ENCODE assay signal across 27 cellular contexts in the genomic region with DNA sequence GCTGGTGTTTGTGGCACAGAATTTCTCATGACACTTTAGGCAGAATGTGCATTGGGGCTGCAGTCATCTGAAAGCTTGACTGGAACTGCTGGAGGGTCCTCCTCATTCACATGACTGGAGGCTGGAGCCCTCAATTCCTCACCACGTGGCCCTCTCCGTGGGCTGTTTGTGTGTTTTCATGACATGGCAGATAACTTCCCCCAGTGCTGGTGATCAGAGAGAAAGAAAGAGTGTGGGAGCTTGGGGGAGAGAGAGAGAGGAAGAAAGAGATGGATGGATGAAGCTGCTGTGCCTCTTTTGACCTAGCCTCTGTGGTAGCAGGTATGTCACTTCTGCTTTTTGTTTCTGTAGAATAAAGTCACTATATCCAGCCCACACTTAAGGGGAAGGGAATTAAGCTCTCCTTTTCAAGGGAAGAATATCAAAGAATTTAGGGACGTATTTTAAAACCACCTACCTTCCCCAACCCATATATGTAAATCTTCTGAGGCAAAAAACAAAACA. TPM values are rescaled to one million over a fixed set of nuclear protein-coding genes. Genes with fewer than 3 reads are reported as not detected.
DNase-seq lines count a peak whose midpoint lies in the region; ATAC-seq, FAIRE-seq and TF ChIP-seq lines count a peak whose summit lies in the region.
"Had no signal": no experiment of that assay in that cellular context is flagged by ENCODE, and none has a peak within 500 bp of the region (broad histone marks: within the 10 kb centered on the region; RNA-seq: fewer than 3 reads in every experiment).

No MANE protein-coding gene starts in this region.

- H3K4me3 Mint-ChIP-seq in astrocyte (ENCODE audit: unreplicated experiment) = peak overlapping the region; percentile 5
- no peak overlapping the region for H3K4me3 Mint-ChIP-seq in naive thymus-derived CD8-positive, alpha-beta T cell
- H3K4me3 Mint-ChIP-seq in natural killer cell treated with Interleukin-12 subunit alpha and Interleukin-12 subunit beta and Interleukin-15 and Interleukin-18, amount 100 ng/mL, for 72 hours = no peak overlapping the region
- H3K4me3 Mint-ChIP-seq: CD4-positive, alpha-beta memory T cell; stimulated activated naive CD8-positive, alpha-beta T cell treated with anti-CD3 and anti-CD28 coated beads, Interleukin-15, Interleukin-2, amounts not matched to agents 100 ng/mL and 50 ng/mL, for 24 hours had no signal

- intact Hi-C loops in left ventricle myocardium inferior (cut with micrococcal nuclease) (no loop called here), left ventricle myocardium superior (cut with micrococcal nuclease) (no loop called here)

- peaks cover 92% of the 10 kb centered on the region for H3K79me2 ChIP-seq in astrocyte (ENCODE audit: insufficient read depth, low read length)

- no peak for FAIRE-seq in astrocyte (lab: Jason Lieb, UNC)
- FAIRE-seq: H54, K562 had no signal

- no peaks in the 10 kb centered on the region for H3K9me3 Mint-ChIP-seq in astrocyte (ENCODE audit: unreplicated experiment)
- H3K9me3 Mint-ChIP-seq in naive thymus-derived CD8-positive, alpha-beta T cell = peaks cover 0 to 3% (median 0%) of the 10 kb centered on the region in 9 donors
- no peaks in the 10 kb centered on the region for H3K9me3 Mint-ChIP-seq in natural killer cell treated with Interleukin-12 subunit alpha and Interleukin-12 subunit beta and Interleukin-15 and Interleukin-18, amount 100 ng/mL, for 72 hours
- H3K9me3 Mint-ChIP-seq: CD4-positive, alpha-beta memory T cell; stimulated activated naive CD8-positive, alpha-beta T cell treated with anti-CD3 and anti-CD28 coated beads, Interleukin-15, Interleukin-2, amounts not matched to agents 100 ng/mL and 50 ng/mL, for 24 hours had no signal

- H3K36me3 ChIP-seq in left ventricle myocardium inferior (no peaks in the 10 kb centered on the region), astrocyte (ENCODE audit: insufficient read depth, low read length) (no peaks in the 10 kb centered on the region)
- H3K36me3 ChIP-seq: adrenal gland, brain microvascular endothelial cell, SJCRH30, vagina, WERI-Rb-1 had no signal

- H3K4me2 ChIP-seq in astrocyte (ENCODE audit: low read length) = no peak overlapping the region

- TF ChIP-seq CTCF in left ventricle myocardium inferior (IDR thresholded peaks at IDR 0.05; ENCODE audit: borderline replicate concordance) (no peak), astrocyte (IDR thresholded peaks at IDR 0.05; ENCODE audit: insufficient read depth, low read depth, low read length) (no peak)

- no peak overlapping the region for H3K9ac ChIP-seq in astrocyte (ENCODE audit: low read length)

- peaks cover 45% of the 10 kb centered on the region for H3K4me1 ChIP-seq in left ventricle myocardium inferior
- peaks cover 34% of the 10 kb centered on the region for H3K4me1 ChIP-seq in astrocyte (ENCODE audit: insufficient read depth, low read length)
- H3K4me1 ChIP-seq: adrenal gland, SJCRH30 had no signal

- H3K27ac Mint-ChIP-seq in astrocyte (ENCODE audit: unreplicated experiment) = peak overlapping the region; percentile 92
- H3K27ac Mint-ChIP-seq in naive thymus-derived CD8-positive, alpha-beta T cell = no peak overlapping the region
- no peak overlapping the region for H3K27ac Mint-ChIP-seq in natural killer cell treated with Interleukin-12 subunit alpha and Interleukin-12 subunit beta and Interleukin-15 and Interleukin-18, amount 100 ng/mL, for 72 hours
- H3K27ac Mint-ChIP-seq: CD4-positive, alpha-beta memory T cell; stimulated activated naive CD8-positive, alpha-beta T cell treated with anti-CD3 and anti-CD28 coated beads, Interleukin-15, Interleukin-2, amounts not matched to agents 100 ng/mL and 50 ng/mL, for 24 hours had no signal

- H3K36me3 Mint-ChIP-seq in astrocyte (ENCODE audit: low read depth, unreplicated experiment) = peaks cover 6% of the 10 kb centered on the region
- H3K36me3 Mint-ChIP-seq in naive thymus-derived CD8-positive, alpha-beta T cell = no peaks in the 10 kb centered on the region
- H3K36me3 Mint-ChIP-seq in natural killer cell treated with Interleukin-12 subunit alpha and Interleukin-12 subunit beta and Interleukin-15 and Interleukin-18, amount 100 ng/mL, for 72 hours = no peaks in the 10 kb centered on the region
- H3K36me3 Mint-ChIP-seq: CD4-positive, alpha-beta memory T cell had no signal

- H3K4me3 ChIP-seq in left ventricle myocardium inferior (no peak overlapping the region), astrocyte (ENCODE audit: insufficient read depth, low read depth, low read length) (no peak overlapping the region)
- H3K4me3 ChIP-seq: adrenal gland, K562, SJCRH30, vagina had no signal

- H2AFZ ChIP-seq in astrocyte (ENCODE audit: low read depth, low read length) = no peak overlapping the region

- H3K9me3 ChIP-seq in left ventricle myocardium inferior (replicated peaks) (no peaks in the 10 kb centered on the region), astrocyte (ENCODE audit: insufficient read depth, low read depth, low read length) (no peaks in the 10 kb centered on the region)
- H3K9me3 ChIP-seq: adrenal gland, SJCRH30, vagina had no signal

- POLR2A ChIA-PET in naive thymus-derived CD8-positive, alpha-beta T cell (lab: Charles Lee) = no interaction called here

- H3K27ac ChIP-seq in left ventricle myocardium inferior (replicated peaks) (peak overlapping the region; percentile 39), astrocyte (ENCODE audit: low read depth, low read length) (no peak overlapping the region)
- H3K27ac ChIP-seq: adrenal gland, brain microvascular endothelial cell, SJCRH30, vagina, WERI-Rb-1 had no signal

- peaks cover 70% of the 10 kb centered on the region for H3K4me1 Mint-ChIP-seq in astrocyte (ENCODE audit: low read depth, unreplicated experiment)
- peaks cover 0 to 2% (median 0%) of the 10 kb centered on the region in 4 donors for H3K4me1 Mint-ChIP-seq in naive thymus-derived CD8-positive, alpha-beta T cell
- H3K4me1 Mint-ChIP-seq in natural killer cell treated with Interleukin-12 subunit alpha and Interleukin-12 subunit beta and Interleukin-15 and Interleukin-18, amount 100 ng/mL, for 72 hours (ENCODE audit: low read depth in 2 of 2) = no peaks in the 10 kb centered on the region
- H3K4me1 Mint-ChIP-seq: CD4-positive, alpha-beta memory T cell had no signal

- no peaks in the 10 kb centered on the region for H3K27me3 ChIP-seq in left ventricle myocardium inferior (ENCODE audit: low read depth)
- no peaks in the 10 kb centered on the region for H3K27me3 ChIP-seq in astrocyte (ENCODE audit: insufficient read depth, low read length)
- H3K27me3 ChIP-seq: adrenal gland, brain microvascular endothelial cell, SJCRH30, vagina had no signal

- ATAC-seq in left ventricle myocardium superior (no peak), HG02610 (IDR thresholded peaks at IDR 0.05; ENCODE audit: unreplicated experiment) (peak; percentile 63)
- ATAC-seq in naive thymus-derived CD8-positive, alpha-beta T cell = no peak
- no peak for ATAC-seq in natural killer cell treated with Interleukin-12 subunit alpha and Interleukin-12 subunit beta and Interleukin-15 and Interleukin-18, amount 100 ng/mL, for 72 hours

- H4K20me1 ChIP-seq in astrocyte (ENCODE audit: insufficient read depth, low read length) = peaks cover 48% of the 10 kb centered on the region

- no peaks in the 10 kb centered on the region for H3K27me3 Mint-ChIP-seq in astrocyte (ENCODE audit: low read depth, unreplicated experiment)
- peaks cover 7 to 30% (median 9%) of the 10 kb centered on the region in 5 donors for H3K27me3 Mint-ChIP-seq in naive thymus-derived CD8-positive, alpha-beta T cell
- H3K27me3 Mint-ChIP-seq in natural killer cell treated with Interleukin-12 subunit alpha and Interleukin-12 subunit beta and Interleukin-15 and Interleukin-18, amount 100 ng/mL, for 72 hours = peaks cover 7 to 9% of the 10 kb centered on the region in 2 donors

- DNase-seq in left ventricle myocardium inferior (no peak), left ventricle myocardium superior (no peak), astrocyte (ENCODE audit: low read depth) (no peak), activated T-cell treated with anti-CD3 and anti-CD28 coated beads for 4 hours (no peak), AG08395 (ENCODE audit: low spot score) (no peak)
- DNase-seq in naive thymus-derived CD8-positive, alpha-beta T cell = no peak
- DNase-seq in natural killer cell treated with Interleukin-12 subunit alpha and Interleukin-12 subunit beta and Interleukin-15 and Interleukin-18, amount 100 ng/mL, for 72 hours (ENCODE audit: low spot score) = no peak
- DNase-seq: activated CD4-positive, alpha-beta T cell treated with anti-CD3 and anti-CD28 coated beads for 48 hours; activated naive CD4-positive, alpha-beta T cell treated with Interleukin-2 at 50 U/mL for 16 hours; activated T-cell treated with anti-CD3 and anti-CD28 coated beads, Interleukin-2, amount 50 U/mL, for 48 hours; brain microvascular endothelial cell; MM.1S; NCI-H1436; NCI-H2107; NCI-H446; NCI-H774; T1000 had no signal

RNA-seq across cellular contexts. Expression of a gene that starts 20.6 kb away (rescaled TPM):
- total RNA-seq in left ventricle myocardium inferior (62.6 TPM), left ventricle myocardium superior (56.3 TPM), astrocyte (21.3 and 27.7 TPM in 2 replicates)
- total RNA-seq in naive thymus-derived CD8-positive, alpha-beta T cell = not detected
- not detected for polyA plus RNA-seq in naive thymus-derived CD8-positive, alpha-beta T cell
- not detected for total RNA-seq in natural killer cell treated with Interleukin-12 subunit alpha and Interleukin-12 subunit beta and Interleukin-15 and Interleukin-18, amount 100 ng/mL, for 72 hours
- total RNA-seq: CD4-positive, alpha-beta memory T cell; HT-29; K562 had no signal
- polyA plus RNA-seq: CD4-positive, alpha-beta memory T cell; K562 had no signal

Comparison
In these comparisons a context has a peak if more than half of its experiments do, and no peak if none do; other contexts are left out.
1. RNA of a gene that starts 20.6 kb away (total RNA-seq): 62.6 TPM in left ventricle myocardium inferior (single experiment), 56.3 TPM in left ventricle myocardium superior (single experiment) and 21.3 to 27.7 TPM in astrocyte; not detected in natural killer cell treated with Interleukin-12 subunit alpha and Interleukin-12 subunit beta and Interleukin-15 and Interleukin-18, amount 100 ng/mL, for 72 hours and not detected in naive thymus-derived CD8-positive, alpha-beta T cell; every median in the first group is over 10 times any median in the second.